Comparison of ENCODE assay signal across 15 cellular contexts in the genomic region with DNA sequence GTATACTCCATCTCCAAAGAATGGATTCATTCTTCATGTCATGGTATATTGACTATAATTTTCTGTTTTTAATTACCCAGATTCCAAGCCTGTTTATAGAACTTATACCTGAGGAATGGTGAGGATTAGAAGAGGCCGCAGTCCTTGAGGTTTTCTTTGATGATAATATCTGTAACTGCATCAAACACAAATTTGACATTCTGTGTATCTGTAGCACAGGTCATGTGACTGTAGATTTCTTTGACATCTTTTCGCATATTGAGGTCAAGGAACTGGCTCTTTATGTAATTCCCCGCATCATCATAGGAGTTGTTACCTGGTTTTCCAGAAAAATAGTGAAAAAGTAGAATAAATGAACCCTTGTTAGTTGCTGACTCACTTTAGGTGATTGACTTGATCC. TPM values are rescaled to one million over a fixed set of nuclear protein-coding genes. Genes with fewer than 3 reads are reported as not detected.
DNase-seq lines count a peak whose midpoint lies in the region; ATAC-seq and TF ChIP-seq lines count a peak whose summit lies in the region.
"Had no signal": no experiment of that assay in that cellular context is flagged by ENCODE, and none has a peak within 500 bp of the region (broad histone marks: within the 10 kb centered on the region; RNA-seq: fewer than 3 reads in every experiment).

No MANE protein-coding gene starts in this region.

- H3K4me2 ChIP-seq in DND-41 (ENCODE audit: insufficient read depth, low read length), result no peak overlapping the region
- H3K4me2 ChIP-seq: GM23338 had no signal

- no peaks in the 10 kb centered on the region for H3K79me2 ChIP-seq in DND-41 (ENCODE audit: insufficient read depth, low read length)

- DNase-seq in DND-41 (no peak), NCI-H1694 (lab: John Stamatoyannopoulos, UW) (no peak), NCI-H69 (lab: John Stamatoyannopoulos, UW) (no peak), natural killer cell (no peak)
- DNase-seq in naive thymus-derived CD4-positive, alpha-beta T cell, result peak in 2 of 9 donors; percentile 13 to 19
- no peak for DNase-seq in stimulated activated naive CD4-positive, alpha-beta T cell (lab: John Stamatoyannopoulos, UW)
- DNase-seq: ACHN; CD8-positive, alpha-beta memory T cell; COR-L47; DMS 273 treated with DMSO at 0.1 percent for 48 hours; DMS53; HCEC 1CT had no signal

- no peaks in the 10 kb centered on the region for H3K36me3 ChIP-seq in DND-41 (ENCODE audit: insufficient read depth, low read length)
- no peaks in the 10 kb centered on the region for H3K36me3 ChIP-seq in naive thymus-derived CD4-positive, alpha-beta T cell (ENCODE audit: control insufficient read depth in 2 of 3, insufficient read depth in 3 of 3, low read length in 3 of 3)

- H3K27me3 ChIP-seq in DND-41 (ENCODE audit: insufficient read depth, low read length, poor library complexity), result no peaks in the 10 kb centered on the region
- H3K27me3 ChIP-seq in naive thymus-derived CD4-positive, alpha-beta T cell (ENCODE audit: control insufficient read depth in 2 of 2, insufficient read depth in 2 of 2, low read length in 2 of 2), result no peaks in the 10 kb centered on the region

- no peaks in the 10 kb centered on the region for H3K9me3 Mint-ChIP-seq in naive thymus-derived CD4-positive, alpha-beta T cell
- H3K9me3 Mint-ChIP-seq in natural killer cell, result no peaks in the 10 kb centered on the region
- H3K9me3 Mint-ChIP-seq: CD8-positive, alpha-beta memory T cell; GM23338 had no signal

- peaks cover 0 to 5% (median 0%) of the 10 kb centered on the region in 5 donors for H3K36me3 Mint-ChIP-seq in naive thymus-derived CD4-positive, alpha-beta T cell
- no peaks in the 10 kb centered on the region for H3K36me3 Mint-ChIP-seq in natural killer cell

- H3K4me3 Mint-ChIP-seq in naive thymus-derived CD4-positive, alpha-beta T cell, result peak overlapping the region in 3 of 10 donors; percentile 2 to 26 (median 25)
- no peak overlapping the region for H3K4me3 Mint-ChIP-seq in natural killer cell
- H3K4me3 Mint-ChIP-seq: CD8-positive, alpha-beta memory T cell; GM23338 had no signal

- no peaks in the 10 kb centered on the region for H3K9me3 ChIP-seq in DND-41 (ENCODE audit: insufficient read depth, low read length, severe bottlenecking)
- H3K9me3 ChIP-seq in naive thymus-derived CD4-positive, alpha-beta T cell (ENCODE audit: control insufficient read depth in 2 of 3, low read length in 3 of 3), result no peaks in the 10 kb centered on the region

- intact Hi-C loops in naive thymus-derived CD4-positive, alpha-beta T cell (cut with micrococcal nuclease), result loop anchor here in 1 of 2 donors (5.0 kb wide), 1 partner anchor 41 kb away; no protein-coding TSS in a partner anchor
- intact Hi-C loops in natural killer cell (cut with micrococcal nuclease), result no loop called here

- H3K9ac ChIP-seq in DND-41 (ENCODE audit: low read depth, low read length), result no peak overlapping the region

- ATAC-seq in DND-41 (ENCODE audit: insufficient read depth, low read depth) (peak; percentile 49; the same call in 1 of the 3 replicates), natural killer cell (no peak)
- ATAC-seq in naive thymus-derived CD4-positive, alpha-beta T cell, result peak; percentile 59
- ATAC-seq: GM23338 had no signal

- TF ChIP-seq CTCF in DND-41 (IDR thresholded peaks at IDR 0.05; ENCODE audit: borderline replicate concordance, extremely low read depth, low read length, poor library complexity, severe bottlenecking) (no peak), VCaP (conservative IDR thresholded peaks at IDR 0.05) (no peak), natural killer cell (IDR thresholded peaks at IDR 0.05) (no peak)

- H3K4me1 ChIP-seq in DND-41 (ENCODE audit: insufficient read depth, low read length), result no peaks in the 10 kb centered on the region
- peaks cover 0 to 9% of the 10 kb centered on the region in 2 donors for H3K4me1 ChIP-seq in naive thymus-derived CD4-positive, alpha-beta T cell (ENCODE audit: control insufficient read depth in 2 of 2, insufficient read depth in 2 of 2, low read length in 2 of 2)

- peak overlapping the region in 4 of 9 donors; percentile 18 to 72 (median 43) for H3K27ac Mint-ChIP-seq in naive thymus-derived CD4-positive, alpha-beta T cell
- peak overlapping the region in 1 of 2 donors; percentile 26 for H3K27ac Mint-ChIP-seq in natural killer cell
- H3K27ac Mint-ChIP-seq: GM23338 had no signal

- H3K4me3 ChIP-seq in DND-41 (ENCODE audit: low read depth in 1 of 2, low read length in 2 of 2), result no peak overlapping the region
- no peak overlapping the region for H3K4me3 ChIP-seq in naive thymus-derived CD4-positive, alpha-beta T cell (ENCODE audit: low read length)
- H3K4me3 ChIP-seq: GM23338 had no signal

- POLR2A ChIA-PET in naive thymus-derived CD4-positive, alpha-beta T cell (lab: Charles Lee), result no interaction called here

- no peaks in the 10 kb centered on the region for H3K27me3 Mint-ChIP-seq in naive thymus-derived CD4-positive, alpha-beta T cell
- H3K27me3 Mint-ChIP-seq in natural killer cell (ENCODE audit: low read depth in 2 of 2), result no peaks in the 10 kb centered on the region
- H3K27me3 Mint-ChIP-seq: CD8-positive, alpha-beta memory T cell had no signal

- no peak overlapping the region for H2AFZ ChIP-seq in DND-41 (ENCODE audit: low read depth, low read length)
- H2AFZ ChIP-seq: GM23338 had no signal

- H4K20me1 ChIP-seq in DND-41 (ENCODE audit: insufficient read depth, low read length), result no peaks in the 10 kb centered on the region

- no peak overlapping the region for H3K27ac ChIP-seq in DND-41 (ENCODE audit: low read length)
- H3K27ac ChIP-seq in VCaP, result peak overlapping the region; percentile 72
- H3K27ac ChIP-seq in naive thymus-derived CD4-positive, alpha-beta T cell (ENCODE audit: low read depth, low read length), result no peak overlapping the region
- H3K27ac ChIP-seq: HL-60 had no signal

- CTCF ChIA-PET in naive thymus-derived CD4-positive, alpha-beta T cell (lab: Charles Lee), result no interaction called here

- H3K4me1 Mint-ChIP-seq in naive thymus-derived CD4-positive, alpha-beta T cell, result peaks cover 9 to 34% (median 24%) of the 10 kb centered on the region in 7 donors
- no peaks in the 10 kb centered on the region for H3K4me1 Mint-ChIP-seq in natural killer cell

RNA-seq across cellular contexts. Expression of a gene that starts 16.2 kb away (rescaled TPM):
- under 1 TPM in 1 of 5 experiments, not detected in 4; 0.39 TPM for total RNA-seq in naive thymus-derived CD4-positive, alpha-beta T cell
- polyA plus RNA-seq in naive thymus-derived CD4-positive, alpha-beta T cell, result not detected
- total RNA-seq in natural killer cell, result not detected
- polyA plus RNA-seq: CD8-positive, alpha-beta memory T cell; GM23338 had no signal

RNA-seq across cellular contexts. Expression of a gene that starts 16.4 kb away (rescaled TPM):
- 100 to 1,000 TPM in 3 of 5 experiments, 10 to 100 TPM in 2; 82.8 to 403 (median 119) TPM for total RNA-seq in naive thymus-derived CD4-positive, alpha-beta T cell
- 10 to 100 TPM; 26.2 to 51.7 TPM for polyA plus RNA-seq in naive thymus-derived CD4-positive, alpha-beta T cell
- 100 to 1,000 TPM; 200 to 271 (median 243) TPM for total RNA-seq in natural killer cell

RNA-seq across cellular contexts. Expression of a gene that starts 52.7 kb away (rescaled TPM):
- total RNA-seq in naive thymus-derived CD4-positive, alpha-beta T cell, result 10 to 100 TPM; 14.2 to 28.4 (median 16.1) TPM
- polyA plus RNA-seq in naive thymus-derived CD4-positive, alpha-beta T cell, result 10 to 100 TPM in 1 of 2 donors, 1 to 10 TPM in 1; 3.1 to 15.0 TPM
- 10 to 100 TPM; 20.5 to 48.8 (median 47.1) TPM for total RNA-seq in natural killer cell

RNA-seq across cellular contexts. Expression of a gene that starts 54.8 kb away (rescaled TPM):
- 1 to 10 TPM; 4.9 to 9.3 (median 7.0) TPM for total RNA-seq in naive thymus-derived CD4-positive, alpha-beta T cell
- polyA plus RNA-seq in naive thymus-derived CD4-positive, alpha-beta T cell, result 1 to 10 TPM; 7.2 to 7.7 TPM
- total RNA-seq in natural killer cell, result 1 to 10 TPM; 6.1 to 7.6 (median 6.9) TPM

Comparison
In these comparisons a context has a peak if more than half of its experiments do, and no peak if none do; other contexts are left out.
1. ATAC-seq: peak in DND-41 (single experiment) and naive thymus-derived CD4-positive, alpha-beta T cell (single experiment); none in natural killer cell (0 of 3).